Comparison of ENCODE assay signal across 19 cellular contexts in genomic region chr20:46356195-46357029, GRCh38. TPM values are rescaled to one million over a fixed set of nuclear protein-coding genes. Genes with fewer than 3 reads are reported as not detected.
DNase-seq lines count a peak whose midpoint lies in the region; ATAC-seq, FAIRE-seq and TF ChIP-seq lines count a peak whose summit lies in the region.
"Had no signal": no experiment of that assay in that cellular context is flagged by ENCODE, and none has a peak within 500 bp of the region (broad histone marks: within the 10 kb centered on the region; RNA-seq: fewer than 3 reads in every experiment).

No MANE protein-coding gene starts in this region.

- H4K20me1 ChIP-seq in OCI-LY7 (ENCODE audit: insufficient read depth, low read length) = no peaks in the 10 kb centered on the region

- TF ChIP-seq CTCF in coronary artery (IDR thresholded peaks at IDR 0.05) (no peak), psoas muscle (IDR thresholded peaks at IDR 0.05) (no peak), GM10266 (IDR thresholded peaks at IDR 0.05; ENCODE audit: control insufficient read depth, insufficient read depth, low read depth, missing control alignments) (no peak), OCI-LY7 (conservative IDR thresholded peaks at IDR 0.05; ENCODE audit: low read length) (no peak)

- H3K9me3 ChIP-seq in psoas muscle (no peaks in the 10 kb centered on the region), OCI-LY7 (ENCODE audit: low read length) (no peaks in the 10 kb centered on the region)
- H3K9me3 ChIP-seq: body of pancreas, MG63, suprapubic skin had no signal

- CTCF ChIA-PET in OCI-LY7 (lab: Charles Lee; ENCODE audit: unreplicated experiment) = no interaction called here

- H3K4me1 ChIP-seq in psoas muscle (peaks cover 35% of the 10 kb centered on the region), OCI-LY7 (ENCODE audit: insufficient read depth, low read length, poor library complexity, severe bottlenecking) (peaks cover 7% of the 10 kb centered on the region)

- peak in 1 of 4 donors; percentile 4 for ATAC-seq in psoas muscle
- ATAC-seq: body of pancreas had no signal

- H3K27me3 ChIP-seq in psoas muscle (ENCODE audit: insufficient read depth in 3 of 3, low read length in 2 of 3) = no peaks in the 10 kb centered on the region
- H3K27me3 ChIP-seq: body of pancreas, MG63, suprapubic skin had no signal

- peaks cover 0 to 37% of the 10 kb centered on the region in 2 donors for H3K36me3 ChIP-seq in psoas muscle (ENCODE audit: insufficient read depth in 1 of 2, low read depth in 1 of 2)
- peaks cover 9% of the 10 kb centered on the region; the same call in 1 of the 2 replicates for H3K36me3 ChIP-seq in OCI-LY7 (ENCODE audit: insufficient read depth, low read length)

- DNase-seq in CD1c-positive myeloid dendritic cell (ENCODE audit: extremely low spot score) (peak; percentile 36), HTR-8/SVneo (ENCODE audit: insufficient read length, low spot score) (no peak), coronary artery (ENCODE audit: low spot score) (no peak), psoas muscle (no peak), NOMO-1 treated with dmso at 0.1 percent for 144 hours (lab: John Stamatoyannopoulos, UW; ENCODE audit: unreplicated experiment) (no peak), GM10266 (ENCODE audit: extremely low spot score) (no peak), OCI-LY7 (ENCODE audit: low spot score) (no peak), medulla oblongata (ENCODE audit: extremely low spot score) (no peak)
- DNase-seq: activated CD4-positive, alpha-beta T cell treated with anti-CD3 and anti-CD28 coated beads, Interleukin-2, amount 10 ng/mL, durations not matched to agents 7 days and 5 days; activated T-cell treated with anti-CD3 and anti-CD28 coated beads, Interleukin-2, amount 50 U/mL, for 4 hours; EL; MG63; NCI-H82; occipital lobe; RPMI8226; T1000 had no signal

- no peaks in the 10 kb centered on the region for H3K79me2 ChIP-seq in OCI-LY7 (ENCODE audit: insufficient read depth, low read depth, low read length)

- POLR2A ChIA-PET in OCI-LY7 (lab: Charles Lee) = no interaction called here

- FAIRE-seq in HTR-8/SVneo (lab: Jason Lieb, UNC) = peak; percentile 80
- FAIRE-seq: frontal cortex had no signal

- WGBS in psoas muscle, 3 donors = 44 to 59% (median 46%) methylated on average over 22 to 23 of the region's 23 CpGs

- H2AFZ ChIP-seq in OCI-LY7 (ENCODE audit: low read length) = no peak overlapping the region

- BruUV-seq in OCI-LY7 (replicated peaks; lab: Mats Ljungman, UMichigan) = no TSS peak

- no peak overlapping the region for H3K4me2 ChIP-seq in OCI-LY7 (ENCODE audit: low read length)

- intact Hi-C loops in psoas muscle (cut with DNase I) (no loop called here), OCI-LY7 (cut with micrococcal nuclease; ENCODE audit: unreplicated experiment) (no loop called here)

- H3K9me2 ChIP-seq in OCI-LY7 (ENCODE audit: insufficient read depth, low read length) = no peaks in the 10 kb centered on the region

- H3K27ac ChIP-seq in coronary artery (peak overlapping the region; percentile 41 to 68), psoas muscle (peak overlapping the region; percentile 41), OCI-LY7 (ENCODE audit: low read depth, low read length, poor library complexity, severe bottlenecking) (no peak overlapping the region)
- H3K27ac ChIP-seq: body of pancreas, suprapubic skin had no signal

- peak overlapping the region; percentile 29 for H3K4me3 ChIP-seq in coronary artery
- no peak overlapping the region for H3K4me3 ChIP-seq in psoas muscle
- H3K4me3 ChIP-seq in OCI-LY7 (ENCODE audit: low read depth, low read length, poor library complexity, severe bottlenecking) = no peak overlapping the region
- H3K4me3 ChIP-seq: body of pancreas, MG63, suprapubic skin had no signal

RNA-seq across cellular contexts. Expression of gene CDH22, which starts 48.1 kb away (rescaled TPM):
- total RNA-seq in psoas muscle (1 to 10 TPM in 1 of 4 donors, under 1 TPM in 3; 0.11 to 1.4 (median 0.47) TPM), OCI-LY7 (2022) (not detected in 2 replicates)
- polyA plus RNA-seq in psoas muscle = 1 to 10 TPM in 1 of 3 donors, under 1 TPM in 2; 0.17 to 1.2 (median 0.53) TPM
- not detected in 2 replicates for total RNA-seq in OCI-LY7 (2014; rRNA removed; shearing (Covaris generic))
- total RNA-seq: activated CD4-positive, alpha-beta T cell treated with anti-CD3 and anti-CD28 coated beads, Interleukin-2, amount 10 ng/mL, durations not matched to agents 7 days and 5 days; activated T-cell treated with anti-CD3 and anti-CD28 coated beads, Interleukin-2, amount 50 U/mL, for 4 hours had no signal

RNA-seq across cellular contexts. Expression of gene ELMO2, which starts 50.0 kb away (rescaled TPM):
- total RNA-seq in psoas muscle (10 to 100 TPM; 36.7 to 60.7 (median 40.3) TPM), OCI-LY7 (2022) (33.5 and 36.4 TPM in 2 replicates)
- polyA plus RNA-seq in psoas muscle = 10 to 100 TPM; 21.2 to 49.4 (median 40.3) TPM
- 16.0 and 18.9 TPM in 2 replicates for total RNA-seq in OCI-LY7 (2014; rRNA removed; shearing (Covaris generic))
